Comparison of ENCODE assay signal across 2 cellular contexts in the genomic region with DNA sequence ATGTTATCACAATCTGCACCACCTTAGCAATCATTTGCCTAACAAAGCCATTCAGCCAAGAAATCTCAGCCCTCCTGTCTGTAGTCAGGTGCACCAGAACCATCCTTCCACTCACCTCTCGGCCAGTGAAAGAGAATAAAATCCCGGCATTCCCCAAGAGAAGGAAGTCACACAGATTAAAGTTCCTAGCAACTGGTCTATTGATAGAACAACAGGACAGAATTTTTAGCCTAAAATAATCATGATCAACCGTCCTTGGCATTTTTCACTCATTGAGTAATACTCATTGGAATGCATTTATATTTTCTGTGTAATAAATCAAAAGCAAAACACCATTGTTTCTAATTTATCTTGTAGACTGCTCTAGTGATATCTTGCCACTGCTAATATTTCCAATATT.
TF ChIP-seq lines count a peak whose summit lies in the region.

No MANE protein-coding gene starts in this region.

TF ChIP-seq in IMR-90, 13 proteins besides CTCF, POLR2A, EP300 and RAD21:
- TF ChIP-seq, protein P1, sequence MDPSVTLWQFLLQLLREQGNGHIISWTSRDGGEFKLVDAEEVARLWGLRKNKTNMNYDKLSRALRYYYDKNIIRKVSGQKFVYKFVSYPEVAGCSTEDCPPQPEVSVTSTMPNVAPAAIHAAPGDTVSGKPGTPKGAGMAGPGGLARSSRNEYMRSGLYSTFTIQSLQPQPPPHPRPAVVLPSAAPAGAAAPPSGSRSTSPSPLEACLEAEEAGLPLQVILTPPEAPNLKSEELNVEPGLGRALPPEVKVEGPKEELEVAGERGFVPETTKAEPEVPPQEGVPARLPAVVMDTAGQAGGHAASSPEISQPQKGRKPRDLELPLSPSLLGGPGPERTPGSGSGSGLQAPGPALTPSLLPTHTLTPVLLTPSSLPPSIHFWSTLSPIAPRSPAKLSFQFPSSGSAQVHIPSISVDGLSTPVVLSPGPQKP (IDR thresholded peaks at IDR 0.05; ENCODE audit: borderline replicate concordance, low read depth, low read length): no peak
- no peak for TF ChIP-seq RFX5 (IDR thresholded peaks at IDR 0.05; ENCODE audit: low read depth, low read length)
- TF ChIP-seq BHLHE40 (IDR thresholded peaks at IDR 0.05; ENCODE audit: low read depth, low read length): no peak
- TF ChIP-seq NFE2L2 (IDR thresholded peaks at IDR 0.05; ENCODE audit: low read depth, low read length): no peak
- TF ChIP-seq MAZ (IDR thresholded peaks at IDR 0.05; ENCODE audit: borderline replicate concordance, low read depth, low read length): no peak
- no peak for TF ChIP-seq CEBPB (IDR thresholded peaks at IDR 0.05; ENCODE audit: low read depth, low read length)
- TF ChIP-seq MXI1 (IDR thresholded peaks at IDR 0.05; ENCODE audit: borderline replicate concordance, low read depth, low read length): no peak
- TF ChIP-seq RCOR1 (IDR thresholded peaks at IDR 0.05; ENCODE audit: insufficient replicate concordance, low read length): no peak
- TF ChIP-seq CHD1 (IDR thresholded peaks at IDR 0.05; ENCODE audit: low read depth, low read length): no peak
- TF ChIP-seq FOS (IDR thresholded peaks at IDR 0.05; ENCODE audit: low read depth, low read length): no peak
- TF ChIP-seq, protein P2, sequence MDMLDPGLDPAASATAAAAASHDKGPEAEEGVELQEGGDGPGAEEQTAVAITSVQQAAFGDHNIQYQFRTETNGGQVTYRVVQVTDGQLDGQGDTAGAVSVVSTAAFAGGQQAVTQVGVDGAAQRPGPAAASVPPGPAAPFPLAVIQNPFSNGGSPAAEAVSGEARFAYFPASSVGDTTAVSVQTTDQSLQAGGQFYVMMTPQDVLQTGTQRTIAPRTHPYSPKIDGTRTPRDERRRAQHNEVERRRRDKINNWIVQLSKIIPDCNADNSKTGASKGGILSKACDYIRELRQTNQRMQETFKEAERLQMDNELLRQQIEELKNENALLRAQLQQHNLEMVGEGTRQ (IDR thresholded peaks at IDR 0.05; ENCODE audit: low read depth, low read length): no peak
- TF ChIP-seq SMC3 (IDR thresholded peaks at IDR 0.05; ENCODE audit: low read depth, low read length): no peak
- TF ChIP-seq MAFK (IDR thresholded peaks at IDR 0.05; ENCODE audit: low read depth, low read length): no peak

TF ChIP-seq in H1, 55 proteins besides CTCF, POLR2A, EP300 and RAD21:
- no peak for TF ChIP-seq YY1 (IDR thresholded peaks at IDR 0.05; ENCODE audit: low read depth, low read length)
